26 cellular contexts compared by ENCODE assay signal in the genomic region with DNA sequence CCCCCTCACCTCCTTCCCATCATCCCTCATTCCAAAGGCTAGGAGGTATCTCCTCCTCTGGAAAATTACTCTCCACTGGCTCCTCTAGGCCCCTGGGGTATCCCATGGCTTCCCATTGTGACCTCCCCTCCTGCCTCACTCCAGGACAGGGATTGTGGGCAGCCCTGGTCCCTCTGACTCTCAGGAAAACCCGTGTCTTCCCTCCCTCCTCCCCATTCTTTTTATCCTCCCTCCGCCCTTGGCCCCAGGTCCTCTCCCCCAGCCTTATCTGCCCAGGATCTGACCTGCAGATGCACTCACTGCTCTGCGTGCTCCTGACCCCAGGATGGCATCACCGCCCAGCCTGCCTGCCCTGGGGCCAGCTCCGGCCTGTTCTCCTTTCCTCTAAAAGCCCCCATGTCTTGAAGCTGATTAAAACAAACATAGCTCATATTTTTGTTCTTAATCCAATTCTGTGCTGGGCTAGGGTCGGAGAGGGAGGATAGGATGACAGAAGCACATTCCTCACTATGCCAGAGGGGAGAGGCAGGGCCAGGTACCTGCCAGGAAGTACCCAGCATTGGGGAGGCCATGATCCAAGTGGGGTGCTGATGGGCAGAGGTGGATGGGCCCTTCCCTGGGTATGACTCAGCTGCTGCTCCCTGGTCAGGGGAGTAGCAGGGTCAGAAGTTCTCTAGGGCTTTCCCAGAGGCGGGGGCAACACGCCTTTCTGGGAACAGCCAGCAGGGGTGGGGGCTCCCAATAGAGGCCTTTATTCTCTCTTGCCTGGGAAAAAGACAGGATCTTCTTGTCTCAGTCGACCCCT. TPM values are rescaled to one million over a fixed set of nuclear protein-coding genes. Genes with fewer than 3 reads are reported as not detected.
"Had no signal": no experiment of that assay in that cellular context is flagged by ENCODE, and none has a peak within 500 bp of the region (broad histone marks: within the 10 kb centered on the region; RNA-seq: fewer than 3 reads in every experiment).

No MANE protein-coding gene starts in this region.

- H3K27ac ChIP-seq: ascending aorta, breast epithelium, epithelial cell of prostate, gastrocnemius medialis, heart left ventricle, left ventricle myocardium inferior, tibial nerve had no signal

- DNase-seq: activated CD4-positive, alpha-beta memory T cell treated with anti-CD3 and anti-CD28 coated beads for 36 hours; activated CD4-positive, alpha-beta T cell treated with anti-CD3 and anti-CD28 coated beads for 1 hour; activated CD8-positive, alpha-beta memory T cell treated with anti-CD3 and anti-CD28 coated beads, Interleukin-2, amount 10 ng/mL, durations not matched to agents 7 days and 5 days; activated naive CD4-positive, alpha-beta T cell treated with anti-CD3 and anti-CD28 coated beads for 36 hours; activated naive CD8-positive, alpha-beta T cell treated with anti-CD3 and anti-CD28 coated beads, Interleukin-2, amount 50 U/mL, for 24 hours; activated T-cell treated with anti-CD3 and anti-CD28 coated beads, Interleukin-2, amount 50 U/mL, for 1 hour; dermis blood vessel endothelial cell; gastrocnemius medialis; heart left ventricle; left ventricle myocardium inferior; nucleus accumbens; stimulated activated CD4-positive, alpha-beta T cell treated with anti-CD3 and anti-CD28 coated beads, Interleukin-15, amount 100 ng/mL, for 24 hours; stimulated activated CD4-positive, alpha-beta T cell treated with anti-CD3 and anti-CD28 coated beads, Interleukin-4, amount 100 ng/mL, for 24 hours; stimulated activated naive CD4-positive, alpha-beta T cell treated with Interleukin-2 at 50 U/mL for 16 hours; substantia nigra; T-cell; T-helper 9 cell had no signal

- H3K9me3 Mint-ChIP-seq: activated CD4-positive, alpha-beta memory T cell treated with anti-CD3 and anti-CD28 coated beads for 36 hours; activated naive CD4-positive, alpha-beta T cell treated with anti-CD3 and anti-CD28 coated beads for 36 hours; activated naive CD8-positive, alpha-beta T cell treated with anti-CD3 and anti-CD28 coated beads, Interleukin-2, amount 50 U/mL, for 24 hours; activated T-helper 2 cell treated with anti-CD3 and anti-CD28 coated beads, Interferon-gamma antibody, Interleukin-2, Interleukin-4, amounts not matched to agents 10 μg/mL and 5 μg/mL and 100 μg/mL, durations not matched to agents 14 hours and 24 hours and 36 hours; natural killer cell treated with Interleukin-12 subunit alpha and Interleukin-12 subunit beta and Interleukin-15 and Interleukin-18, amount 100 ng/mL, for 72 hours; T-cell had no signal

- H3K4me1 ChIP-seq: ascending aorta, breast epithelium, gastrocnemius medialis, tibial nerve had no signal

- H3K27ac Mint-ChIP-seq: activated CD4-positive, alpha-beta memory T cell treated with anti-CD3 and anti-CD28 coated beads for 36 hours; activated CD8-positive, alpha-beta memory T cell treated with anti-CD3 and anti-CD28 coated beads, Interleukin-2, amount 10 ng/mL, durations not matched to agents 7 days and 5 days; activated naive CD4-positive, alpha-beta T cell treated with anti-CD3 and anti-CD28 coated beads for 36 hours; activated naive CD8-positive, alpha-beta T cell treated with anti-CD3 and anti-CD28 coated beads, Interleukin-2, amount 50 U/mL, for 24 hours; activated T-helper 2 cell treated with anti-CD3 and anti-CD28 coated beads, Interferon-gamma antibody, Interleukin-2, Interleukin-4, amounts not matched to agents 10 μg/mL and 5 μg/mL and 100 μg/mL, durations not matched to agents 14 hours and 24 hours and 36 hours; natural killer cell treated with Interleukin-12 subunit alpha and Interleukin-12 subunit beta and Interleukin-15 and Interleukin-18, amount 100 ng/mL, for 72 hours; T-cell had no signal

- H3K4me3 Mint-ChIP-seq: activated CD4-positive, alpha-beta memory T cell treated with anti-CD3 and anti-CD28 coated beads for 36 hours; activated CD8-positive, alpha-beta memory T cell treated with anti-CD3 and anti-CD28 coated beads, Interleukin-2, amount 10 ng/mL, durations not matched to agents 7 days and 5 days; activated naive CD4-positive, alpha-beta T cell treated with anti-CD3 and anti-CD28 coated beads for 36 hours; activated naive CD8-positive, alpha-beta T cell treated with anti-CD3 and anti-CD28 coated beads, Interleukin-2, amount 50 U/mL, for 24 hours; natural killer cell treated with Interleukin-12 subunit alpha and Interleukin-12 subunit beta and Interleukin-15 and Interleukin-18, amount 100 ng/mL, for 72 hours; T-cell had no signal

- H3K36me3 ChIP-seq: ascending aorta, breast epithelium, gastrocnemius medialis, heart left ventricle, left ventricle myocardium inferior, tibial nerve had no signal

- ATAC-seq: activated CD8-positive, alpha-beta memory T cell treated with anti-CD3 and anti-CD28 coated beads, Interleukin-2, amount 10 ng/mL, durations not matched to agents 7 days and 5 days; activated naive CD8-positive, alpha-beta T cell treated with anti-CD3 and anti-CD28 coated beads, Interleukin-2, amount 50 U/mL, for 24 hours; gastrocnemius medialis; heart left ventricle; natural killer cell treated with Interleukin-12 subunit alpha and Interleukin-12 subunit beta and Interleukin-15 and Interleukin-18, amount 100 ng/mL, for 72 hours; T-cell had no signal

- H3K9me3 ChIP-seq: ascending aorta, breast epithelium, gastrocnemius medialis, heart left ventricle, left ventricle myocardium inferior, tibial nerve had no signal

- H3K27me3 Mint-ChIP-seq: activated naive CD8-positive, alpha-beta T cell treated with anti-CD3 and anti-CD28 coated beads, Interleukin-2, amount 50 U/mL, for 24 hours had no signal

- H3K36me3 Mint-ChIP-seq: activated CD4-positive, alpha-beta memory T cell treated with anti-CD3 and anti-CD28 coated beads for 36 hours; activated CD8-positive, alpha-beta memory T cell treated with anti-CD3 and anti-CD28 coated beads, Interleukin-2, amount 10 ng/mL, durations not matched to agents 7 days and 5 days; natural killer cell treated with Interleukin-12 subunit alpha and Interleukin-12 subunit beta and Interleukin-15 and Interleukin-18, amount 100 ng/mL, for 72 hours; T-cell had no signal

- H3K4me3 ChIP-seq: ascending aorta, breast epithelium, gastrocnemius medialis, heart left ventricle, left ventricle myocardium inferior, tibial nerve had no signal

- H3K4me1 Mint-ChIP-seq: activated CD8-positive, alpha-beta memory T cell treated with anti-CD3 and anti-CD28 coated beads, Interleukin-2, amount 10 ng/mL, durations not matched to agents 7 days and 5 days; activated naive CD8-positive, alpha-beta T cell treated with anti-CD3 and anti-CD28 coated beads, Interleukin-2, amount 50 U/mL, for 24 hours had no signal

- H3K27me3 ChIP-seq: ascending aorta, breast epithelium, gastrocnemius medialis had no signal

RNA-seq across cellular contexts. Expression of a gene that starts 13.8 kb away (rescaled TPM):
- total RNA-seq: activated CD4-positive, alpha-beta memory T cell treated with anti-CD3 and anti-CD28 coated beads for 36 hours; activated CD8-positive, alpha-beta memory T cell treated with anti-CD3 and anti-CD28 coated beads, Interleukin-2, amount 10 ng/mL, durations not matched to agents 7 days and 5 days; activated naive CD4-positive, alpha-beta T cell treated with anti-CD3 and anti-CD28 coated beads for 36 hours; activated T-helper 2 cell treated with anti-CD3 and anti-CD28 coated beads, Interferon-gamma antibody, Interleukin-2, Interleukin-4, amounts not matched to agents 10 μg/mL and 5 μg/mL and 100 μg/mL, durations not matched to agents 14 hours and 24 hours and 36 hours; ascending aorta; cerebellum; dermis blood vessel endothelial cell; heart left ventricle; left ventricle myocardium inferior; natural killer cell treated with Interleukin-12 subunit alpha and Interleukin-12 subunit beta and Interleukin-15 and Interleukin-18, amount 100 ng/mL, for 72 hours; skeletal muscle tissue; T-cell had no signal

RNA-seq across cellular contexts. Expression of a gene that starts 28.0 kb away (rescaled TPM):
- total RNA-seq: activated CD4-positive, alpha-beta memory T cell treated with anti-CD3 and anti-CD28 coated beads for 36 hours; activated CD8-positive, alpha-beta memory T cell treated with anti-CD3 and anti-CD28 coated beads, Interleukin-2, amount 10 ng/mL, durations not matched to agents 7 days and 5 days; activated naive CD4-positive, alpha-beta T cell treated with anti-CD3 and anti-CD28 coated beads for 36 hours; activated T-helper 2 cell treated with anti-CD3 and anti-CD28 coated beads, Interferon-gamma antibody, Interleukin-2, Interleukin-4, amounts not matched to agents 10 μg/mL and 5 μg/mL and 100 μg/mL, durations not matched to agents 14 hours and 24 hours and 36 hours; ascending aorta; cerebellum; dermis blood vessel endothelial cell; gastrocnemius medialis; heart left ventricle; left ventricle myocardium inferior; natural killer cell treated with Interleukin-12 subunit alpha and Interleukin-12 subunit beta and Interleukin-15 and Interleukin-18, amount 100 ng/mL, for 72 hours; posterior vena cava; skeletal muscle tissue; T-cell; tibial nerve had no signal

RNA-seq across cellular contexts. Expression of a gene that starts 51.9 kb away (rescaled TPM):
- total RNA-seq: activated CD8-positive, alpha-beta memory T cell treated with anti-CD3 and anti-CD28 coated beads, Interleukin-2, amount 10 ng/mL, durations not matched to agents 7 days and 5 days; left ventricle myocardium inferior; natural killer cell treated with Interleukin-12 subunit alpha and Interleukin-12 subunit beta and Interleukin-15 and Interleukin-18, amount 100 ng/mL, for 72 hours; T-cell had no signal
